In the genomic region with DNA sequence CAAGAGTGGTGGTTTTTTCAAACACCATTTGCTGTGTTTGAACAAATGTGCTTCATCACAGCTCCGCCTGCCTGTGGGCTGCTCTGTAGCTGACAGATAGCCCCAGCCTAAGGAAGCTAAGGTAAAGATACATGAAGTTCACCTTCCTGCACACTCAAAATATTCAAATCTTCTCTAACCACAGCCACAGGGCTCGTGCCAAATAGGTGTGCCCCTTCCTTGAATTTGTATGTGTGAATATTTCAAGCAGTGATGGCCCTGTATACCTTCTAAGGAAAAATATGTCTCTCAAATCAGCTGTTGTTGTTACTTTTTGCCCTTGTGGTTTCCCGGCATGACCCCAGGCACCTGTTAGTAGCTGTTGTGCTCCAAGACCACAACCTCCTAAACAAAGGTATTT, we compare ENCODE assay signal across 9 cellular contexts.
A peak's percentile ranks its signal among the peaks of the same experiment; 100 is the strongest.
DNase-seq lines count a peak whose midpoint lies in the region; ATAC-seq lines count a peak whose summit lies in the region.
"Had no signal": no experiment of that assay in that cellular context is flagged by ENCODE, and none has a peak within 500 bp of the region (broad histone marks: within the 10 kb centered on the region; RNA-seq: fewer than 3 reads in every experiment).

No MANE protein-coding gene starts in this region.

- no peak overlapping the region for H3K4me3 Mint-ChIP-seq in activated naive CD8-positive, alpha-beta T cell treated with anti-CD3 and anti-CD28 coated beads for 36 hours

- no peaks in the 10 kb centered on the region for H3K27me3 Mint-ChIP-seq in activated naive CD8-positive, alpha-beta T cell treated with anti-CD3 and anti-CD28 coated beads for 36 hours

- peaks cover 14% of the 10 kb centered on the region for H3K4me1 Mint-ChIP-seq in activated naive CD8-positive, alpha-beta T cell treated with anti-CD3 and anti-CD28 coated beads for 36 hours

- no peaks in the 10 kb centered on the region for H3K36me3 Mint-ChIP-seq in activated naive CD8-positive, alpha-beta T cell treated with anti-CD3 and anti-CD28 coated beads for 36 hours

- H3K9me3 Mint-ChIP-seq in activated naive CD8-positive, alpha-beta T cell treated with anti-CD3 and anti-CD28 coated beads for 36 hours, result no peaks in the 10 kb centered on the region

- H3K27ac Mint-ChIP-seq in activated naive CD8-positive, alpha-beta T cell treated with anti-CD3 and anti-CD28 coated beads for 36 hours, result peak overlapping the region; percentile 43

- ATAC-seq in HG03135 (IDR thresholded peaks at IDR 0.05; ENCODE audit: unreplicated experiment) (peak; percentile 36), HG03039 (IDR thresholded peaks at IDR 0.05; ENCODE audit: unreplicated experiment) (no peak), HG03442 (IDR thresholded peaks at IDR 0.05; ENCODE audit: unreplicated experiment) (no peak)

- peak; percentile 21 for DNase-seq in activated CD4-positive, alpha-beta T cell treated with anti-CD3 and anti-CD28 coated beads, Interleukin-2, amount 50 U/mL, for 1 hour
- no peak for DNase-seq in activated CD4-positive, alpha-beta T cell treated with anti-CD3 and anti-CD28 coated beads, Interleukin-2, amount 50 U/mL, for 48 hours
- no peak for DNase-seq in activated naive CD8-positive, alpha-beta T cell treated with anti-CD3 and anti-CD28 coated beads for 36 hours
- peak; percentile 14 for DNase-seq in stimulated activated naive CD4-positive, alpha-beta T cell treated with Interleukin-2 at 50 U/mL for 16 hours (lab: John Stamatoyannopoulos, UW)
- DNase-seq in cerebellar nuclear complex (lab: John Stamatoyannopoulos, UW), result no peak
- DNase-seq: kidney had no signal

Comparison
In these comparisons a context has a peak if more than half of its experiments do, and no peak if none do; other contexts are left out.
1. DNase-seq: peak in activated CD4-positive, alpha-beta T cell treated with anti-CD3 and anti-CD28 coated beads, Interleukin-2, amount 50 U/mL, for 1 hour (single experiment) and stimulated activated naive CD4-positive, alpha-beta T cell treated with Interleukin-2 at 50 U/mL for 16 hours (single experiment); none in activated CD4-positive, alpha-beta T cell treated with anti-CD3 and anti-CD28 coated beads, Interleukin-2, amount 50 U/mL, for 48 hours (0 of 2), activated naive CD8-positive, alpha-beta T cell treated with anti-CD3 and anti-CD28 coated beads for 36 hours (single experiment) and cerebellar nuclear complex (0 of 2).